ENCODE assay signal across 8 cellular contexts in genomic region chr2:65429799-65430514, GRCh38. TPM values are rescaled to one million over a fixed set of nuclear protein-coding genes. Genes with fewer than 3 reads are reported as not detected.
DNase-seq lines count a peak whose midpoint lies in the region; ATAC-seq and TF ChIP-seq lines count a peak whose summit lies in the region.

No MANE protein-coding gene starts in this region.

- H4K20me1 ChIP-seq in PC-3 (ENCODE audit: low read length): peaks cover 47% of the 10 kb centered on the region

- H3K27ac ChIP-seq in PC-3 (ENCODE audit: low read length) (peak overlapping the region; percentile 68), esophagus muscularis mucosa (replicated peaks in 1 of 4) (peak overlapping the region; percentile 88 to 94 (median 93)), prostate gland (peak overlapping the region; percentile 92 to 96)

- ATAC-seq in PC-3 (peak; percentile 18; the same call in 1 of the 2 replicates), GM19395 (IDR thresholded peaks at IDR 0.05; ENCODE audit: unreplicated experiment) (no peak), left lobe of liver (no peak)

- no peak for TF ChIP-seq EP300 in esophagus muscularis mucosa (IDR thresholded peaks at IDR 0.05)

- 48% methylated on average over 16 of the region's 16 CpGs for WGBS in esophagus muscularis mucosa
- 23% methylated on average over 16 of the region's 16 CpGs for WGBS in prostate gland

- CTCF ChIA-PET in PC-3 (lab: Charles Lee): interaction anchor here (0.6 to 0.7 kb wide), 2 partner anchors 33 to 129 kb away, joined by 7 to 12 read pairs; no protein-coding TSS in a partner anchor

- DNase-seq in G401 (ENCODE audit: low spot score): peak; percentile 72
- DNase-seq in PC-3: peak; percentile 38
- DNase-seq in esophagus muscularis mucosa (ENCODE audit: extremely low spot score): no peak
- DNase-seq in prostate gland (ENCODE audit: low spot score): peak; percentile 36
- DNase-seq in NCI-H748 treated with DMSO at 0.1 percent for 48 hours (lab: John Stamatoyannopoulos, UW): no peak
- DNase-seq in ureter (ENCODE audit: low spot score): no peak
- DNase-seq in left lobe of liver (ENCODE audit: low spot score): no peak

- peaks cover 15% of the 10 kb centered on the region for H3K4me1 ChIP-seq in PC-3 (ENCODE audit: insufficient read depth, low read length)
- H3K4me1 ChIP-seq in esophagus muscularis mucosa: peaks cover 15 to 32% (median 25%) of the 10 kb centered on the region in 4 donors
- H3K4me1 ChIP-seq in prostate gland (replicated peaks): peaks cover 4% of the 10 kb centered on the region

- in situ Hi-C loops in G401 (cut with HindIII; ENCODE audit: low sequenced_read_pairs): loop anchor here (25.0 kb wide), 1 partner anchor 107 kb away; no protein-coding TSS in a partner anchor

- H3K4me3 ChIP-seq in PC-3 (ENCODE audit: low read length): peak overlapping the region; percentile 99
- H3K4me3 ChIP-seq in esophagus muscularis mucosa: peak overlapping the region; percentile 82 to 96 (median 91)
- peak overlapping the region; percentile 88 to 92 for H3K4me3 ChIP-seq in prostate gland

- H3K79me2 ChIP-seq in PC-3 (ENCODE audit: low read length): peaks cover 83% of the 10 kb centered on the region

- H3K9ac ChIP-seq in PC-3 (ENCODE audit: low read length): peak overlapping the region; percentile 90

- TF ChIP-seq POLR2A in esophagus muscularis mucosa (IDR thresholded peaks at IDR 0.05; ENCODE audit: low read depth) (no peak), prostate gland (IDR thresholded peaks at IDR 0.05) (no peak)

- BruUV-seq in PC-3 (replicated peaks; lab: Mats Ljungman, UMichigan): TSS peak; percentile 75

- intact Hi-C loops in PC-3 (cut with micrococcal nuclease): loop anchor here (1.0 to 2.0 kb wide), 4 partner anchors 19 to 165 kb away; no protein-coding TSS in a partner anchor
- intact Hi-C loops in esophagus muscularis mucosa (cut with DNase I): loop anchor here (5.0 to 10.0 kb wide), 4 partner anchors 48 to 365 kb away; partner anchors contain the start of gene RAB1A
- intact Hi-C loops in prostate gland (cut with DNase I): loop anchor here (10.0 kb wide), 1 partner anchor 375 kb away; the partner anchor contains the start of gene CEP68

- no peaks in the 10 kb centered on the region for H3K9me2 ChIP-seq in PC-3 (replicated peaks; ENCODE audit: low read length)

- H3K27me3 ChIP-seq in PC-3 (ENCODE audit: low read length) (no peaks in the 10 kb centered on the region), esophagus muscularis mucosa (no peaks in the 10 kb centered on the region), prostate gland (replicated peaks; ENCODE audit: insufficient read depth) (no peaks in the 10 kb centered on the region)

- no peak for TF ChIP-seq CTCF in PC-3 (conservative IDR thresholded peaks at IDR 0.05; ENCODE audit: low read depth, low read length)
- no peak for TF ChIP-seq CTCF in esophagus muscularis mucosa (IDR thresholded peaks at IDR 0.05)
- no peak for TF ChIP-seq CTCF in prostate gland (IDR thresholded peaks at IDR 0.05)

- H3F3A ChIP-seq in PC-3 (ENCODE audit: low read length, unreplicated experiment): no peaks in the 10 kb centered on the region

- H3K9me3 ChIP-seq in PC-3 (ENCODE audit: low read length) (no peaks in the 10 kb centered on the region), esophagus muscularis mucosa (no peaks in the 10 kb centered on the region), prostate gland (no peaks in the 10 kb centered on the region)

- peaks cover 8% of the 10 kb centered on the region; the same call in 1 of the 2 replicates for H3K36me3 ChIP-seq in PC-3 (ENCODE audit: low read depth, low read length)
- no peaks in the 10 kb centered on the region for H3K36me3 ChIP-seq in esophagus muscularis mucosa
- H3K36me3 ChIP-seq in prostate gland: no peaks in the 10 kb centered on the region

- H3K4me2 ChIP-seq in PC-3 (ENCODE audit: low read length): peak overlapping the region; percentile 97

- no peak overlapping the region for H2AFZ ChIP-seq in PC-3 (ENCODE audit: low read length)

- POLR2A ChIA-PET in PC-3 (lab: Charles Lee; ENCODE audit: unreplicated experiment): interaction anchor here (0.6 to 0.9 kb wide), 5 partner anchors 32 to 328 kb away, joined by 3 to 11 read pairs (median 4); no protein-coding TSS in a partner anchor

RNA-seq across cellular contexts. Expression of gene SPRED2, which starts 2.4 kb away (rescaled TPM):
- total RNA-seq in G401 (2014; rRNA removed; shearing (Covaris generic)): 4.1 and 7.5 TPM in 2 replicates
- total RNA-seq in PC-3 (2014; rRNA removed) (16.2 and 18.1 TPM in 2 replicates), esophagus muscularis mucosa (10 to 100 TPM; 17.4 to 25.6 (median 18.7) TPM), prostate gland (10 to 100 TPM; 23.7 to 27.1 TPM), ureter (55.4 TPM), left lobe of liver (17.3 TPM)

Comparison
In these comparisons a context has a peak if more than half of its experiments do, and no peak if none do; other contexts are left out.
1. DNase-seq: peak in G401 (single experiment), PC-3 (single experiment) and prostate gland (single experiment); none in esophagus muscularis mucosa (single experiment), NCI-H748 treated with DMSO at 0.1 percent for 48 hours (single experiment), ureter (single experiment) and left lobe of liver (single experiment).
2. Peak in every context shown above with its lines, with median percentiles within 50 percentile points of each other: H3K27ac ChIP-seq and H3K4me3 ChIP-seq.